Comparison of ENCODE assay signal across 8 cellular contexts in the genomic region with DNA sequence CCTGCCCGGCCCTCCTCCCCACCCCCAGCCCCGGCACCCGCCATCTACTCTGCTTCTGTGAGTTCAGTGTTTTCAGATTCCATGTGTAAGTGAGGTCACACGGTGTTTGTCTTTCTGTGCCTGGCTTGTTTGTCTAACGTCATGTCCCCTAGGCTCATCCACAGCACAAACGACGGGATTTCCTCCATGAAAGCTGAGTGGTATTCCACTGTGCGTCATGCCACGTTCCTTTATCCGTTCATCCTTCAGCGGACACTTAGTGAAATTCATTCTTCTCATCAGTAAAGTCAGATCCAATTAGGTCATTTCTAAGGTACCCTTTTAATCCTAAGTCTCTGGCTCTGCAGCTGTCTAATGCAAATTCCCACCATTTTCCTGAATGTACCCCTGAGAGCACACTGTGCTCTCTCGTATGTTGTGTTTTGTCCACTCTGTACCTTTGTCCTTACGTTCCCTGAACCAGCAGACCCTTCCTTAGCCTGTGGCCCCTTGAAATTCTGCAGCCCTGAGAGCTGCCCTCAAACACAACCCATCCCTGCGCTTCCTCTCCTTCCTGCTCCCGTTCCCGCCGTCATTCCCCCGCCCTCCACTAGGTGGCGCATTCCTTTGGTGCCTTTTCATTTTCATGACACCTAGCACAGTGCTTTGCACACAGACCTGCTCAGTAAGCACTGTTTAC. TPM values are rescaled to one million over a fixed set of nuclear protein-coding genes. Genes with fewer than 3 reads are reported as not detected.
DNase-seq lines count a peak whose midpoint lies in the region; ATAC-seq and TF ChIP-seq lines count a peak whose summit lies in the region.

No MANE protein-coding gene starts in this region.

- H3K4me1 ChIP-seq in KMS-11 (ENCODE audit: low read depth, poor library complexity, severe bottlenecking) (no peaks in the 10 kb centered on the region), hepatocyte (ENCODE audit: insufficient read depth) (no peaks in the 10 kb centered on the region)

- TF ChIP-seq CTCF in KMS-11 (conservative IDR thresholded peaks at IDR 0.05; ENCODE audit: low read depth, low read length) (peak; percentile 79), hepatocyte (IDR thresholded peaks at IDR 0.05; ENCODE audit: poor library complexity) (peak; percentile 88)

- H3K4me3 ChIP-seq in KMS-11 (IDR thresholded peaks at IDR 0.05; ENCODE audit: insufficient read depth, low read depth, low read length), result no peak overlapping the region
- no peak overlapping the region for H3K4me3 ChIP-seq in hepatocyte

- H3K27me3 ChIP-seq in KMS-11 (ENCODE audit: insufficient read depth, low read depth), result no peaks in the 10 kb centered on the region
- no peaks in the 10 kb centered on the region for H3K27me3 ChIP-seq in hepatocyte

- peak; percentile 11 to 52 for DNase-seq in NCI-H446 (lab: John Stamatoyannopoulos, UW)
- DNase-seq in NCI-H446 treated with DMSO at 0.1 percent for 48 hours (lab: John Stamatoyannopoulos, UW), result no peak
- DNase-seq in T-helper 2 cell, result peak; percentile 33 to 72 (median 53)
- peak; percentile 30 for DNase-seq in amniotic epithelial cell (ENCODE audit: low read depth)
- peak; percentile 47 for DNase-seq in hepatocyte (ENCODE audit: low spot score)
- DNase-seq in stimulated activated CD4-positive, alpha-beta T cell treated with anti-CD3 and anti-CD28 coated beads, Interleukin-15, amount 100 ng/mL, for 48 hours (ENCODE audit: low read depth in 2 of 2), result peak; percentile 49 to 77

- H4K20me1 ChIP-seq in KMS-11 (ENCODE audit: insufficient read depth) (no peaks in the 10 kb centered on the region), hepatocyte (ENCODE audit: insufficient read depth, poor library complexity, severe bottlenecking) (no peaks in the 10 kb centered on the region)

- H3K27ac ChIP-seq in KMS-11 (no peak overlapping the region), hepatocyte (no peak overlapping the region)

- no peak overlapping the region for H3K4me2 ChIP-seq in KMS-11
- no peak overlapping the region for H3K4me2 ChIP-seq in hepatocyte

- H3K9ac ChIP-seq in KMS-11, result no peak overlapping the region

- H2AFZ ChIP-seq in KMS-11 (ENCODE audit: low read depth) (no peak overlapping the region), hepatocyte (no peak overlapping the region)

- H3K9me3 ChIP-seq in hepatocyte (ENCODE audit: low read depth), result no peaks in the 10 kb centered on the region

- no peaks in the 10 kb centered on the region for H3K79me2 ChIP-seq in KMS-11 (ENCODE audit: insufficient read depth, low read depth)
- no peaks in the 10 kb centered on the region for H3K79me2 ChIP-seq in hepatocyte

- no peaks in the 10 kb centered on the region for H3K9me2 ChIP-seq in hepatocyte (replicated peaks; ENCODE audit: insufficient read depth)

- 70% methylated on average over 19 of the region's 19 CpGs for WGBS in hepatocyte (ENCODE audit: low lambda C conversion rate, missing lambda C conversion rate)

- no peaks in the 10 kb centered on the region for H3K36me3 ChIP-seq in KMS-11 (ENCODE audit: insufficient read depth)
- H3K36me3 ChIP-seq in hepatocyte (replicated peaks; ENCODE audit: insufficient read depth, low read depth), result no peaks in the 10 kb centered on the region

- ATAC-seq in HG03521 (IDR thresholded peaks at IDR 0.05; ENCODE audit: unreplicated experiment), result no peak

RNA-seq across cellular contexts. Expression of gene TRAPPC12, which starts 44.1 kb away (rescaled TPM):
- 38.7 and 61.2 TPM in 2 replicates for total RNA-seq in hepatocyte
- polyA plus RNA-seq in hepatocyte, result 49.3 and 66.5 TPM in 2 replicates

RNA-seq across cellular contexts. Expression of gene EIPR1, which starts 46.0 kb away (rescaled TPM):
- total RNA-seq in hepatocyte, result 42.3 and 60.9 TPM in 2 replicates
- 26.5 and 27.4 TPM in 2 replicates for polyA plus RNA-seq in hepatocyte
